Comparison of ENCODE assay signal across 2 cellular contexts in the genomic region with DNA sequence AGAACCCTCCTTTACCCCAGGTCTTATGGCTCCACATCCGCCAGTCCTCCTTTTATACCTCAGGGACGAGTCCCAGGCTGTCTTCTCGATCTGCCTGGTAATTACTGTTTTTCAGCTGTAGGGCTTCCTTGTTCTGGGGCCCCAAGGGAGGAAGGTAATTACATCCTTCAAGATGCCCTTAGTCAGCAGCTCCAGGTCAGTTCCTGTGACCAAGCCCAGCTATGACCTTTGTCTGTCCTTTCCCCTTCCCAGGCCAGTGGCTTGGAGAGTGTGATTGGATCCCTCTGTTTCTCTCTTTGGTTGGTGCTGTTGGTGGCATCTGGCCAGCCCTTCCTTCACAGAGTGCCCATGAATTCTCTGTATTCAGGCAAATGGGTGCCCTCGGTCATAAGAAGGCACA.
TF ChIP-seq lines count a peak whose summit lies in the region.

No MANE protein-coding gene starts in this region.

TF ChIP-seq in IMR-90, 13 proteins besides CTCF, POLR2A, EP300 and RAD21:
- no peak for TF ChIP-seq MXI1 (IDR thresholded peaks at IDR 0.05; ENCODE audit: borderline replicate concordance, low read depth, low read length)
- TF ChIP-seq, protein P1, sequence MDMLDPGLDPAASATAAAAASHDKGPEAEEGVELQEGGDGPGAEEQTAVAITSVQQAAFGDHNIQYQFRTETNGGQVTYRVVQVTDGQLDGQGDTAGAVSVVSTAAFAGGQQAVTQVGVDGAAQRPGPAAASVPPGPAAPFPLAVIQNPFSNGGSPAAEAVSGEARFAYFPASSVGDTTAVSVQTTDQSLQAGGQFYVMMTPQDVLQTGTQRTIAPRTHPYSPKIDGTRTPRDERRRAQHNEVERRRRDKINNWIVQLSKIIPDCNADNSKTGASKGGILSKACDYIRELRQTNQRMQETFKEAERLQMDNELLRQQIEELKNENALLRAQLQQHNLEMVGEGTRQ (IDR thresholded peaks at IDR 0.05; ENCODE audit: low read depth, low read length): no peak
- no peak for TF ChIP-seq MAFK (IDR thresholded peaks at IDR 0.05; ENCODE audit: low read depth, low read length)
- TF ChIP-seq RFX5 (IDR thresholded peaks at IDR 0.05; ENCODE audit: low read depth, low read length): no peak
- no peak for TF ChIP-seq FOS (IDR thresholded peaks at IDR 0.05; ENCODE audit: low read depth, low read length)
- TF ChIP-seq CEBPB (IDR thresholded peaks at IDR 0.05; ENCODE audit: low read depth, low read length): no peak
- TF ChIP-seq RCOR1 (IDR thresholded peaks at IDR 0.05; ENCODE audit: insufficient replicate concordance, low read length): no peak
- no peak for TF ChIP-seq MAZ (IDR thresholded peaks at IDR 0.05; ENCODE audit: borderline replicate concordance, low read depth, low read length)

TF ChIP-seq in endothelial cell of umbilical vein, 7 proteins besides CTCF, POLR2A, EP300 and RAD21:
- TF ChIP-seq POLR2AphosphoS5 (IDR thresholded peaks at IDR 0.05; ENCODE audit: insufficient read depth, low read depth, low read length): no peak
- TF ChIP-seq MYC (IDR thresholded peaks at IDR 0.05; ENCODE audit: low read depth, low read length): no peak
